19 cellular contexts compared by ENCODE assay signal in genomic region chr22:22856885-22857606, GRCh38. TPM values are rescaled to one million over a fixed set of nuclear protein-coding genes. Genes with fewer than 3 reads are reported as not detected.
DNase-seq lines count a peak whose midpoint lies in the region; ATAC-seq, FAIRE-seq and TF ChIP-seq lines count a peak whose summit lies in the region.
"Had no signal": no experiment of that assay in that cellular context is flagged by ENCODE, and none has a peak within 500 bp of the region (broad histone marks: within the 10 kb centered on the region; RNA-seq: fewer than 3 reads in every experiment).

No MANE protein-coding gene starts in this region.

- H3K27ac ChIP-seq in DND-41 (ENCODE audit: low read length) (0 out of 2 replicates have a peak overlapping the region, but pooled peaks have one; percentile 19), MM.1S (ENCODE audit: low read length) (peak overlapping the region; percentile 100), breast epithelium (no peak overlapping the region)
- H3K27ac ChIP-seq: PC-9, SJSA1 had no signal

- H3K27me3 ChIP-seq in DND-41 (ENCODE audit: insufficient read depth, low read length, poor library complexity): no peaks in the 10 kb centered on the region
- no peaks in the 10 kb centered on the region for H3K27me3 ChIP-seq in MM.1S (replicated peaks; ENCODE audit: insufficient read depth, low read length)
- peaks cover 0 to 7% of the 10 kb centered on the region in 2 donors for H3K27me3 ChIP-seq in breast epithelium
- H3K27me3 ChIP-seq: SJSA1 had no signal

- H3K9ac ChIP-seq in DND-41 (ENCODE audit: low read depth, low read length) (no peak overlapping the region), MM.1S (ENCODE audit: low read length) (peak overlapping the region; percentile 98; the same call in 1 of the 2 replicates)

- TF ChIP-seq POLR2A in breast epithelium (IDR thresholded peaks at IDR 0.05): no peak

- no peak overlapping the region for H2AFZ ChIP-seq in DND-41 (ENCODE audit: low read depth, low read length)
- no peak overlapping the region for H2AFZ ChIP-seq in MM.1S (ENCODE audit: low read length)
- H2AFZ ChIP-seq: PC-9 had no signal

- H3K4me3 ChIP-seq in DND-41 (ENCODE audit: low read depth in 1 of 2, low read length in 2 of 2): no peak overlapping the region
- H3K4me3 ChIP-seq in MM.1S (ENCODE audit: low read length): no peak overlapping the region
- H3K4me3 ChIP-seq in breast epithelium: no peak overlapping the region
- H3K4me3 ChIP-seq: PC-9, SJSA1 had no signal

- no peaks in the 10 kb centered on the region for H3K9me2 ChIP-seq in MM.1S (replicated peaks; ENCODE audit: insufficient read depth, low read length)

- no peak for DNase-seq in DND-41
- no peak for DNase-seq in MM.1S
- peak; percentile 1 for DNase-seq in iPS-NIHi7 (ENCODE audit: extremely low spot score)
- no peak for DNase-seq in urothelium cell line (ENCODE audit: low spot score)
- DNase-seq in midbrain (lab: John Stamatoyannopoulos, UW): no peak
- DNase-seq in breast epithelium (ENCODE audit: low spot score in 2 of 2): no peak
- DNase-seq: ACHN, GF-D8, H9, NCI-H1436, NCI-H2029, NCI-H2171, NCI-H446 treated with DMSO at 0.1 percent for 48 hours, NCI-H748 treated with DMSO at 0.1 percent for 48 hours, PC-9, SW 1271 had no signal

- TF ChIP-seq CTCF in DND-41 (IDR thresholded peaks at IDR 0.05; ENCODE audit: borderline replicate concordance, extremely low read depth, low read length, poor library complexity, severe bottlenecking) (no peak), MM.1S (IDR thresholded peaks at IDR 0.05; ENCODE audit: low read length) (no peak), breast epithelium (IDR thresholded peaks at IDR 0.05) (no peak)

- H3K9me3 ChIP-seq in DND-41 (ENCODE audit: insufficient read depth, low read length, severe bottlenecking) (no peaks in the 10 kb centered on the region), MM.1S (replicated peaks; ENCODE audit: insufficient read depth, low read length) (no peaks in the 10 kb centered on the region), breast epithelium (no peaks in the 10 kb centered on the region)
- H3K9me3 ChIP-seq: SJSA1 had no signal

- H3K79me2 ChIP-seq in DND-41 (ENCODE audit: insufficient read depth, low read length) (no peaks in the 10 kb centered on the region), MM.1S (ENCODE audit: low read length) (peaks cover 97% of the 10 kb centered on the region)

- ATAC-seq in DND-41 (ENCODE audit: insufficient read depth, low read depth) (no peak), GM21390 (IDR thresholded peaks at IDR 0.05; ENCODE audit: unreplicated experiment) (no peak)

- H3F3A ChIP-seq in MM.1S (ENCODE audit: insufficient read depth, low read length): peaks cover 62% of the 10 kb centered on the region

- peak; percentile 89 for FAIRE-seq in urothelium cell line (lab: Jason Lieb, UNC)

- H3K4me2 ChIP-seq in DND-41 (ENCODE audit: insufficient read depth, low read length) (no peak overlapping the region), MM.1S (ENCODE audit: low read depth, low read length) (peak overlapping the region; percentile 68; the same call in 1 of the 2 replicates)
- H3K4me2 ChIP-seq: PC-9 had no signal

- H3K4me1 ChIP-seq in DND-41 (ENCODE audit: insufficient read depth, low read length) (peaks cover 8% of the 10 kb centered on the region; the same call in 1 of the 2 replicates), MM.1S (ENCODE audit: low read length) (peaks cover 54% of the 10 kb centered on the region), breast epithelium (no peaks in the 10 kb centered on the region)

- no peaks in the 10 kb centered on the region for H3K36me3 ChIP-seq in DND-41 (ENCODE audit: insufficient read depth, low read length)
- peaks cover 3% of the 10 kb centered on the region; the same call in 1 of the 2 replicates for H3K36me3 ChIP-seq in MM.1S (replicated peaks; ENCODE audit: insufficient read depth, low read length)
- H3K36me3 ChIP-seq in breast epithelium: no peaks in the 10 kb centered on the region
- H3K36me3 ChIP-seq: SJSA1 had no signal

- intact Hi-C loops in breast epithelium (cut with DNase I; ENCODE audit: low total_unique reads): no loop called here

- H4K20me1 ChIP-seq in DND-41 (ENCODE audit: insufficient read depth, low read length) (no peaks in the 10 kb centered on the region), MM.1S (ENCODE audit: insufficient read depth, low read length) (no peaks in the 10 kb centered on the region)

RNA-seq across cellular contexts. Expression of gene IGLL5, which starts 30.6 kb away (rescaled TPM):
- 10 to 100 TPM in 2 of 3 donors, not detected in 1; 11.1 to 41.3 TPM for total RNA-seq in breast epithelium
- total RNA-seq: Daoy, H9, PC-9, SJSA1 had no signal

Comparison
In these comparisons a context has a peak if more than half of its experiments do, and no peak if none do; other contexts are left out.
1. H3K27ac ChIP-seq: peak in DND-41 (single experiment) and MM.1S (single experiment); none in breast epithelium (0 of 2).